Comparison of ENCODE assay signal across 13 cellular contexts in the genomic region with DNA sequence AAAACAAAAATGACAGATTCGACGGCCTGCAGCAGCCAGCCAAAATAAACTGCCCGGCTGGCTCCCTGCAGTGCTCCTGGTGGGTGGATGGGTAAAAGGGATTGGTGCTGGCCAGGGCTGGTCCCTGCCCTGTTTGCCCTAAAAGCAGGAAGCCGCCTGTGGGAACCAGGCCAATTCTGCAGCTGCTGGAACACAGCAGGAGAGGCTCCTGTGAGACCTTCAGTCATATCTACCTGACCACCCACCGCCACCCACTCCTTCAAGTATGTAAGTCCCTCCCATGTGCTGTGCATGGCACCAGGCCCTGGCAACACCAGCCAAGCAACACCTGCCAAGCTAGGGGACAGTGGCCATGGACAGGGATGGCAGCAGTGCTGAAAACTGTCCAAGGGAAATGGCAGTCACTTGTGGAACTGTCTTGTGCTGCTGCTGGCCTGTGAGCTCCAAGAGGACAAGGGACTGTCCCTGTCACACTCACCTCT. TPM values are rescaled to one million over a fixed set of nuclear protein-coding genes. Genes with fewer than 3 reads are reported as not detected.
DNase-seq lines count a peak whose midpoint lies in the region; ATAC-seq and TF ChIP-seq lines count a peak whose summit lies in the region.
"Had no signal": no experiment of that assay in that cellular context is flagged by ENCODE, and none has a peak within 500 bp of the region (broad histone marks: within the 10 kb centered on the region; RNA-seq: fewer than 3 reads in every experiment).

No MANE protein-coding gene starts in this region.

- TF ChIP-seq CTCF in BE2C (IDR thresholded peaks at IDR 0.05; ENCODE audit: low read depth, low read length) = no peak
- no peak for TF ChIP-seq CTCF in coronary artery (IDR thresholded peaks at IDR 0.05)

- no peaks in the 10 kb centered on the region for H3K9me3 ChIP-seq in BE2C

- no peak for ATAC-seq in HG02763 (IDR thresholded peaks at IDR 0.05; ENCODE audit: unreplicated experiment)
- ATAC-seq: PC-3; stimulated activated effector memory CD8-positive, alpha-beta T cell treated with anti-CD3 and anti-CD28 coated beads, Interleukin-12 subunit alpha, Interleukin-12 subunit beta, amount 100 ng/mL, for 72 hours had no signal

- no peaks in the 10 kb centered on the region for H3K27me3 ChIP-seq in BE2C

- H3K27ac ChIP-seq in coronary artery = peak overlapping the region; percentile 76 to 88

- 0 out of 2 replicates have a peak, but pooled peaks cover 3% of the 10 kb centered on the region for H3K4me1 ChIP-seq in BE2C

- H3K36me3 ChIP-seq in BE2C = no peaks in the 10 kb centered on the region; the same call in 1 of the 2 replicates

- H3K4me3 ChIP-seq in BE2C (ENCODE audit: low read depth, low read length) (no peak overlapping the region), coronary artery (peak overlapping the region; percentile 27)

- peak; percentile 38 for DNase-seq in BE2C
- DNase-seq in NCI-H2029 (lab: John Stamatoyannopoulos, UW) = peak; percentile 96
- no peak for DNase-seq in coronary artery (ENCODE audit: low spot score)
- DNase-seq in lung microvascular endothelial cell (ENCODE audit: low read depth in 2 of 2) = peak; percentile 18 to 85
- no peak for DNase-seq in Ammon's horn (ENCODE audit: low spot score)
- no peak for DNase-seq in stimulated activated CD8-positive, alpha-beta memory T cell treated with anti-CD3 and anti-CD28 coated beads, Interleukin-4, amount 100 ng/mL, for 48 hours
- no peak for DNase-seq in central memory CD4-positive, alpha-beta T cell
- DNase-seq: activated CD4-positive, alpha-beta T cell treated with anti-CD3 and anti-CD28 coated beads for 1 hour; KBM-7; kidney glomerular epithelial cell; PC-3 had no signal

RNA-seq across cellular contexts. Expression of a gene that starts 48.7 kb away (rescaled TPM):
- 14.9 TPM for polyA plus RNA-seq in BE2C (2012; ENCODE audit: insufficient read depth, insufficient read length, low read depth)
- 45.8 and 55.2 TPM in 2 replicates for total RNA-seq in lung microvascular endothelial cell

Comparison
In these comparisons a context has a peak if more than half of its experiments do, and no peak if none do; other contexts are left out.
1. DNase-seq: peak in BE2C (single experiment), NCI-H2029 (single experiment) and lung microvascular endothelial cell (2 of 2); none in coronary artery (single experiment), Ammon's horn (single experiment), stimulated activated CD8-positive, alpha-beta memory T cell treated with anti-CD3 and anti-CD28 coated beads, Interleukin-4, amount 100 ng/mL, for 48 hours (single experiment) and central memory CD4-positive, alpha-beta T cell (single experiment).